ENCODE assay signal across 8 cellular contexts in genomic region chr3:157159762-157160651, GRCh38. TPM values are rescaled to one million over a fixed set of nuclear protein-coding genes. Genes with fewer than 3 reads are reported as not detected.
A peak's percentile ranks its signal among the peaks of the same experiment; 100 is the strongest.
DNase-seq lines count a peak whose midpoint lies in the region; ATAC-seq and TF ChIP-seq lines count a peak whose summit lies in the region.

CCNL1 (minus strand) TSS chr3:157160147; CDS start chr3:157160094, 53 bp downstream.

- H3K27me3 ChIP-seq in adrenal gland (no peaks in the 10 kb centered on the region), heart left ventricle (no peaks in the 10 kb centered on the region), transverse colon (no peaks in the 10 kb centered on the region)

- 0 to 2% (median 0%) methylated on average over 21 to 88 of the region's 88 CpGs for WGBS in adrenal gland, 4 donors
- WGBS in heart left ventricle, 4 donors = 0 to 1% (median 0%) methylated on average over 45 to 88 of the region's 88 CpGs
- 1% methylated on average over 73 of the region's 88 CpGs; no CpG with 5 or more reads in 1 of the 2 donors for WGBS in transverse colon (ENCODE audit: low coverage in 1 of 2), 2 donors

- in situ Hi-C loops in transverse colon (cut with MboI; ENCODE audit: low pct_ligation_motif_present in 1 of 4, low pct_unique_long_range_greater_than_20kb in 1 of 4, low sequenced_read_pairs in 3 of 4) = loop anchor here in 2 of 4 donors (25.0 kb wide), 2 partner anchors 473 to 1298 kb away; partner anchors contain the start of genes GMPS (in 1 of the 2) and SLC33A1 (in 1 of the 2)

- H3K36me3 ChIP-seq in adrenal gland (replicated peaks in 1 of 2) (peaks cover 0 to 39% of the 10 kb centered on the region in 2 donors), heart left ventricle (peaks cover 3 to 41% (median 38%) of the 10 kb centered on the region in 9 donors), transverse colon (peaks cover 0 to 30% (median 8%) of the 10 kb centered on the region in 4 donors)

- TF ChIP-seq POLR2A in GM15510 (IDR thresholded peaks at IDR 0.05; ENCODE audit: borderline replicate concordance, extremely low read depth, insufficient read length) (peak; percentile 99), adrenal gland (IDR thresholded peaks at IDR 0.05) (peak; percentile 99 to 100), heart left ventricle (IDR thresholded peaks at IDR 0.05) (peak; percentile 52 to 94), transverse colon (IDR thresholded peaks at IDR 0.05) (peak; percentile 100)

- peak; percentile 90 for TF ChIP-seq EP300 in transverse colon (IDR thresholded peaks at IDR 0.05; ENCODE audit: low read depth)

- DNase-seq in NCI-H146 treated with DMSO at 0.1 percent for 48 hours (lab: John Stamatoyannopoulos, UW; ENCODE audit: unreplicated experiment) (peak; percentile 96), T-helper 1 cell (peak; percentile 88 to 98 (median 94)), adrenal gland (peak; percentile 97 to 99 (median 98)), heart left ventricle (peak; percentile 97 to 99 (median 98)), pons (ENCODE audit: low spot score) (peak; percentile 94), transverse colon (peak; percentile 98)

- ATAC-seq in HG02884 (IDR thresholded peaks at IDR 0.05; ENCODE audit: unreplicated experiment) = peak; percentile 77
- peak; percentile 95 to 96 (median 96) for ATAC-seq in heart left ventricle

- intact Hi-C loops in adrenal gland (cut with DNase I) = no loop called here
- intact Hi-C loops in heart left ventricle (cut with DNase I) = loop anchor here (1.0 to 10.0 kb wide), 4 partner anchors 14 to 85 kb away; no protein-coding TSS in a partner anchor
- intact Hi-C loops in transverse colon (cut with DNase I; ENCODE audit: low total_unique reads) = loop anchor here (1.0 kb wide), 1 partner anchor 14 kb away; no protein-coding TSS in a partner anchor

- H3K27ac ChIP-seq in adrenal gland = peak within 1 kb of the TSS; percentile 97 to 100 (median 100)
- H3K27ac ChIP-seq in heart left ventricle = peak within 1 kb of the TSS; percentile 96 to 100 (median 99)
- H3K27ac ChIP-seq in transverse colon = peak within 1 kb of the TSS; percentile 98 to 100 (median 100)

- H3K4me3 ChIP-seq in adrenal gland (peak within 1 kb of the TSS; percentile 87 to 99 (median 94)), heart left ventricle (peak within 1 kb of the TSS; percentile 79 to 100 (median 96)), transverse colon (peak within 1 kb of the TSS; percentile 79 to 99 (median 90))

- peak in 2 of 6 experiments; percentile 11 to 24 for TF ChIP-seq CTCF in adrenal gland (IDR thresholded peaks at IDR 0.05)
- no peak for TF ChIP-seq CTCF in heart left ventricle (IDR thresholded peaks at IDR 0.05)
- TF ChIP-seq CTCF in transverse colon (IDR thresholded peaks at IDR 0.05) = peak in 2 of 5 experiments; percentile 24 to 27

- H3K9me3 ChIP-seq in adrenal gland (replicated peaks in 1 of 3) (no peaks in the 10 kb centered on the region), heart left ventricle (no peaks in the 10 kb centered on the region), transverse colon (no peaks in the 10 kb centered on the region)

- H3K4me1 ChIP-seq in adrenal gland (replicated peaks in 1 of 2) (peaks cover 36 to 49% of the 10 kb centered on the region in 2 donors), heart left ventricle (peaks cover 25 to 66% (median 48%) of the 10 kb centered on the region in 12 donors), transverse colon (peaks cover 41 to 75% (median 51%) of the 10 kb centered on the region in 4 donors)

RNA-seq across cellular contexts. Expression of gene CCNL1, which starts in this region (rescaled TPM):
- total RNA-seq in adrenal gland = 100 to 1,000 TPM in 4 of 8 donors, 10 to 100 TPM in 4; 50.1 to 223 (median 96.7) TPM
- polyA plus RNA-seq in adrenal gland = 100 to 1,000 TPM in 1 of 3 donors, 10 to 100 TPM in 2; 67.0 to 200 (median 97.9) TPM
- total RNA-seq in heart left ventricle = 10 to 100 TPM; 15.5 to 66.7 (median 26.8) TPM
- polyA plus RNA-seq in heart left ventricle = 10 to 100 TPM; 19.4 to 25.3 TPM
- total RNA-seq in transverse colon = 100 to 1,000 TPM; 288 to 422 (median 308) TPM

Comparison
In these comparisons a context has a peak if more than half of its experiments do, and no peak if none do; other contexts are left out.
1. Peak in every context shown above with its lines: DNase-seq, ATAC-seq, H3K4me3 ChIP-seq and H3K27ac ChIP-seq.
2. intact Hi-C loops: an anchor here in heart left ventricle (1.0 to 10.0 kb wide) and transverse colon (1.0 kb wide); none called in adrenal gland.